25 cellular contexts compared by ENCODE assay signal in genomic region chr14:71799831-71800230, GRCh38.
DNase-seq lines count a peak whose midpoint lies in the region; TF ChIP-seq lines count a peak whose summit lies in the region.
"Had no signal": no experiment of that assay in that cellular context is flagged by ENCODE, and none has a peak within 500 bp of the region (broad histone marks: within the 10 kb centered on the region; RNA-seq: fewer than 3 reads in every experiment).

No MANE protein-coding gene starts in this region.

- in situ Hi-C loops in GM23248 (cut with MboI): no loop called here

- H3K27ac ChIP-seq in GM23248 (no peak overlapping the region), Karpas-422 (ENCODE audit: low read length) (no peak overlapping the region)
- H3K27ac ChIP-seq: BLaER1 treated with 17β-estradiol and CSF1 and Interleukin-3, amounts not matched to agents 10 nM and 100 nM; PC-9 had no signal

- no peak overlapping the region for H3K4me2 ChIP-seq in GM23248 (ENCODE audit: unreplicated experiment)
- H3K4me2 ChIP-seq in Karpas-422 (ENCODE audit: low read depth, low read length, poor library complexity, severe bottlenecking): no peak overlapping the region
- H3K4me2 ChIP-seq: PC-9 had no signal

- no peaks in the 10 kb centered on the region; the same call in 1 of the 2 replicates for H3F3A ChIP-seq in GM23248 (ENCODE audit: insufficient read depth)

- H3K27me3 ChIP-seq in GM23248 (replicated peaks; ENCODE audit: insufficient read depth): peaks cover 28% of the 10 kb centered on the region
- no peaks in the 10 kb centered on the region for H3K27me3 ChIP-seq in adipocyte (replicated peaks; ENCODE audit: control insufficient read depth, insufficient read depth, low read length)
- H3K27me3 ChIP-seq in Karpas-422 (ENCODE audit: low read length): no peaks in the 10 kb centered on the region
- H3K27me3 ChIP-seq: BLaER1 treated with 17β-estradiol and CSF1 and Interleukin-3, amounts not matched to agents 10 nM and 100 nM; MG63; SJSA1 had no signal

- TF ChIP-seq CTCF in progenitor cell of endocrine pancreas (IDR thresholded peaks at IDR 0.05; ENCODE audit: unreplicated experiment): no peak

- H2AFZ ChIP-seq in GM23248 (no peak overlapping the region), Karpas-422 (ENCODE audit: low read length) (no peak overlapping the region)
- H2AFZ ChIP-seq: PC-9 had no signal

- H3K9ac ChIP-seq in GM23248: no peak overlapping the region
- no peak overlapping the region for H3K9ac ChIP-seq in adipocyte (ENCODE audit: low read length)
- no peak overlapping the region for H3K9ac ChIP-seq in Karpas-422 (ENCODE audit: low read length)
- H3K9ac ChIP-seq: BLaER1 treated with 17β-estradiol and CSF1 and Interleukin-3, amounts not matched to agents 10 nM and 100 nM had no signal

- DNase-seq in GM23248: peak; percentile 37
- DNase-seq in adipocyte (ENCODE audit: low read depth): peak; percentile 40
- peak; percentile 46 for DNase-seq in fibroblast of peridontal ligament (ENCODE audit: extremely low read depth)
- DNase-seq in middle frontal gyrus (ENCODE audit: extremely low spot score, low spot score): peak; percentile 3
- DNase-seq in Karpas-422: no peak
- no peak for DNase-seq in HK-2 (ENCODE audit: unreplicated experiment)
- DNase-seq in progenitor cell of endocrine pancreas (ENCODE audit: low spot score, unreplicated experiment): no peak
- DNase-seq: AML-193; CD4-positive, alpha-beta T cell; DMS79; EL; GDM1; GOT3; HCEC 1CT; KBM-7; MG63; NCI-H2029; NCI-H446; NCI-H524 treated with DMSO at 0.1 percent for 48 hours; NCI-H82; NK-92 treated with Interleukin-12 subunit alpha and Interleukin-12 subunit beta, amount 100 ng/mL, for 24 hours; PC-9 had no signal

- H3K36me3 ChIP-seq in GM23248 (ENCODE audit: low read depth): no peaks in the 10 kb centered on the region
- H3K36me3 ChIP-seq in adipocyte (ENCODE audit: control insufficient read depth, insufficient read depth, low read length, severe bottlenecking): no peaks in the 10 kb centered on the region
- no peaks in the 10 kb centered on the region for H3K36me3 ChIP-seq in Karpas-422 (ENCODE audit: insufficient read depth, low read length)
- H3K36me3 ChIP-seq: BLaER1 treated with 17β-estradiol and CSF1 and Interleukin-3, amounts not matched to agents 10 nM and 100 nM; MG63; SJSA1 had no signal

- peaks cover 8% of the 10 kb centered on the region for H3K4me1 Mint-ChIP-seq in progenitor cell of endocrine pancreas (ENCODE audit: low read depth)

- no peaks in the 10 kb centered on the region for H3K9me3 Mint-ChIP-seq in progenitor cell of endocrine pancreas (ENCODE audit: low read depth)
- H3K9me3 Mint-ChIP-seq: CD4-positive, alpha-beta T cell had no signal

- 0 to 11% methylated on average over 1 of the region's 1 CpG for WGBS in GM23248 (ENCODE audit: low coverage in 1 of 2, low lambda C conversion rate in 2 of 2, missing lambda C conversion rate in 2 of 2), 2 experiments

- no peaks in the 10 kb centered on the region for H3K79me2 ChIP-seq in GM23248 (ENCODE audit: insufficient read depth)
- no peaks in the 10 kb centered on the region for H3K79me2 ChIP-seq in Karpas-422 (ENCODE audit: low read length)

- no peak overlapping the region for H3K4me3 Mint-ChIP-seq in progenitor cell of endocrine pancreas (ENCODE audit: low read depth)
- H3K4me3 Mint-ChIP-seq: CD4-positive, alpha-beta T cell had no signal

- H4K20me1 ChIP-seq in GM23248 (ENCODE audit: insufficient read depth): no peaks in the 10 kb centered on the region
- no peaks in the 10 kb centered on the region for H4K20me1 ChIP-seq in Karpas-422 (ENCODE audit: insufficient read depth, low read depth, low read length)
- H4K20me1 ChIP-seq: BLaER1 treated with 17β-estradiol and CSF1 and Interleukin-3, amounts not matched to agents 10 nM and 100 nM had no signal

- H3K9me2 ChIP-seq in GM23248 (ENCODE audit: insufficient read depth) (no peaks in the 10 kb centered on the region), Karpas-422 (replicated peaks; ENCODE audit: insufficient read depth, low read length) (no peaks in the 10 kb centered on the region)

- no peaks in the 10 kb centered on the region for H3K36me3 Mint-ChIP-seq in progenitor cell of endocrine pancreas (ENCODE audit: insufficient read depth)

- peaks cover 3% of the 10 kb centered on the region for H3K27me3 Mint-ChIP-seq in progenitor cell of endocrine pancreas

- no peak overlapping the region for H3K4me3 ChIP-seq in GM23248
- H3K4me3 ChIP-seq in adipocyte (ENCODE audit: low read length): no peak overlapping the region
- no peak overlapping the region for H3K4me3 ChIP-seq in Karpas-422 (ENCODE audit: low read length)
- H3K4me3 ChIP-seq: BLaER1 treated with 17β-estradiol and CSF1 and Interleukin-3, amounts not matched to agents 10 nM and 100 nM; GM12878; MG63; PC-9; SJSA1 had no signal

- H3K9me3 ChIP-seq in GM23248 (ENCODE audit: low read depth): no peaks in the 10 kb centered on the region
- no peaks in the 10 kb centered on the region for H3K9me3 ChIP-seq in adipocyte (ENCODE audit: control insufficient read depth, low read length)
- no peaks in the 10 kb centered on the region for H3K9me3 ChIP-seq in Karpas-422 (ENCODE audit: low read length)
- H3K9me3 ChIP-seq: BLaER1 treated with 17β-estradiol and CSF1 and Interleukin-3, amounts not matched to agents 10 nM and 100 nM; MG63; SJSA1 had no signal

- H3K4me1 ChIP-seq in GM23248 (ENCODE audit: insufficient read depth) (peaks cover 6% of the 10 kb centered on the region; the same call in 1 of the 2 replicates), adipocyte (ENCODE audit: control insufficient read depth, insufficient read depth, low read length) (no peaks in the 10 kb centered on the region), Karpas-422 (ENCODE audit: low read length) (no peaks in the 10 kb centered on the region)

- H3K27ac Mint-ChIP-seq in progenitor cell of endocrine pancreas: no peak overlapping the region
- H3K27ac Mint-ChIP-seq: CD4-positive, alpha-beta T cell had no signal

Comparison
In these comparisons a context has a peak if more than half of its experiments do, and no peak if none do; other contexts are left out.
1. DNase-seq: peak in GM23248 (single experiment), adipocyte (single experiment), fibroblast of peridontal ligament (single experiment) and middle frontal gyrus (single experiment); none in Karpas-422 (single experiment), HK-2 (single experiment) and progenitor cell of endocrine pancreas (single experiment).